8 cellular contexts compared by ENCODE assay signal in the genomic region with DNA sequence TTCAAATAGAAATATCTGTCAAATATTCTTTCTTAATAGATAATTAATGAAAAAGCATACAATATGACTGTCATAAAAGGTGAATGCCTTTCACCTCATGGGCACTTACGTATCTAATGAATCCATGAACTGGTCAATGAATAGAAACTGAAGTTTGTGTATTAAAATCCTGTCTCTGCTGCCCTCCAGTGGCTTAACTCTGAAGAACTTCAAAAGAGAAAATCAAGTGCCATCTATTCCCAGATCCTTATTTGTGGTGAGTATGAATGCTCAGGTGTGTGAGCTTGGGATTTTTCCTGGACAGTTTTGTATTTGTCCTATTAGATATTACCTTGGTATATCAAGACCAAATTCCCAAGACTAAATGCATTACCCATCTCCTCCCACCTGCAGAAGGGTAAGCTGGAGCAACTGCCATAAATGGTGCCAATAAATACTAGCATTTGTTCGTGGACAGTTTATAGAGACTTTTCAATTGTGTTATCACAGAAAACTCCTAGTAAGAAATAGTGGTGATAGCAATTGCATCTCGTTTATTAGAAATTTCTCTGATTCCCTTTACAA. TPM values are rescaled to one million over a fixed set of nuclear protein-coding genes. Genes with fewer than 3 reads are reported as not detected.
A peak's percentile ranks its signal among the peaks of the same experiment; 100 is the strongest.
DNase-seq lines count a peak whose midpoint lies in the region; ATAC-seq and TF ChIP-seq lines count a peak whose summit lies in the region.

No MANE protein-coding gene starts in this region.

- H3K27ac ChIP-seq in foreskin keratinocyte: no peak overlapping the region

- H3K27me3 Mint-ChIP-seq in CD14-positive monocyte (ENCODE audit: low read depth in 3 of 3): peaks cover 0 to 8% (median 0%) of the 10 kb centered on the region in 3 donors

- H3K4me1 ChIP-seq in foreskin keratinocyte: no peaks in the 10 kb centered on the region

- intact Hi-C loops in CD14-positive monocyte (cut with micrococcal nuclease): loop anchor here (5.0 to 10.0 kb wide), 3 partner anchors 199 to 439 kb away; no protein-coding TSS in a partner anchor

- ATAC-seq in foreskin keratinocyte: peak; percentile 32

- no peak overlapping the region for H3K27ac Mint-ChIP-seq in CD14-positive monocyte

- H3K36me3 Mint-ChIP-seq in CD14-positive monocyte: no peaks in the 10 kb centered on the region

- peaks cover 10% of the 10 kb centered on the region for H3K27me3 ChIP-seq in foreskin keratinocyte

- no peak overlapping the region for H3K4me3 Mint-ChIP-seq in CD14-positive monocyte

- H3K4me1 Mint-ChIP-seq in CD14-positive monocyte: no peaks in the 10 kb centered on the region

- TF ChIP-seq CTCF in CD14-positive monocyte (IDR thresholded peaks at IDR 0.05) (peak; percentile 82), GM13976 (IDR thresholded peaks at IDR 0.05; ENCODE audit: borderline replicate concordance, control extremely low read depth, extremely low read depth, insufficient read depth, missing control alignments) (peak; percentile 49), foreskin keratinocyte (conservative IDR thresholded peaks at IDR 0.05) (peak; percentile 80)

- no peaks in the 10 kb centered on the region for H3K9me3 Mint-ChIP-seq in CD14-positive monocyte

- DNase-seq in CD14-positive monocyte (ENCODE audit: low spot score) (no peak), GM13976 (ENCODE audit: low spot score) (peak; percentile 25), NCI-H1105 (lab: John Stamatoyannopoulos, UW) (peak; percentile 68), T1000 (lab: John Stamatoyannopoulos, UW) (peak; percentile 21), foreskin keratinocyte (peak in 1 of 2 donors; percentile 45), putamen (ENCODE audit: low spot score) (peak; percentile 76), GM19240 (ENCODE audit: insufficient read length, low spot score) (no peak), T-helper 9 cell (no peak)

- in situ Hi-C loops in GM13976 (cut with MboI; ENCODE audit: low sequenced_read_pairs, unreplicated experiment): loop anchor here (25.0 kb wide), 2 partner anchors 186 to 411 kb away; a partner anchor contains a TSS

RNA-seq across cellular contexts. Expression of a gene that starts 44.0 kb away (rescaled TPM):
- polyA plus RNA-seq in CD14-positive monocyte (not detected), foreskin keratinocyte (not detected in 2 replicates)
- under 0.01 TPM in 1 of 2 replicates, not detected in the other for total RNA-seq in foreskin keratinocyte

RNA-seq across cellular contexts. Expression of a gene that starts 45.0 kb away (rescaled TPM):
- polyA plus RNA-seq in CD14-positive monocyte (not detected), foreskin keratinocyte (not detected in 2 replicates)
- not detected in 2 replicates for total RNA-seq in foreskin keratinocyte

Comparison
In these comparisons a context has a peak if more than half of its experiments do, and no peak if none do; other contexts are left out.
1. DNase-seq: peak in GM13976 (single experiment), NCI-H1105 (single experiment), T1000 (single experiment) and putamen (single experiment); none in CD14-positive monocyte (single experiment), GM19240 (single experiment) and T-helper 9 cell (single experiment).
2. Peak in every context shown above with its lines, with median percentiles within 50 percentile points of each other: CTCF ChIP-seq.